31 cellular contexts compared by ENCODE assay signal in the genomic region with DNA sequence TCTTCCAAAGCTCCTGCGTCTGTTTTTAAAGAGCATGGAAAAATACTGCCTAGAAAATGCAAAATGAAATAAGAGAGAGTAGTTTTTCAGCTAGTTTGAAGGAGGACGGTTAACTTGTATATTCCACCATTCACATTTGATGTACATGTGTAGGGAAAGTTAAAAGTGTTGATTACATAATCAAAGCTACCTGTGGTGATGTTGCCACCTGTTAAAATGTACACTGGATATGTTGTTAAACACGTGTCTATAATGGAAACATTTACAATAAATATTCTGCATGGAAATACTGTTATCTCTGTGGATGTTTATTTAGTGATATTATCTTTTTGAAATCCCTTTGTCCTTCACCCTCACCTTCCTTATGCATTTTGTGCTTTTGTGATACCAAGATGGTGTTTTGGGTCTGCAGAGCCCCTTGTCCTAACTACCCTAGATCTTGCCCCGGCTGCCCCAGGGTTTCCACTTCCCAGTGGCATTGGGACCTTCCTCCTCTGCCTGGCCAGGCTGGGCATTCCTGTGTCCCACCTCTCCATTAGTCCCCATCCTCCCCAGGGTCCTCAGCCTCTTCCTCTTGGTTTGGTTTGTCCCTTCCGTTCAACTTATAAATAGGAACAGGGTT. TPM values are rescaled to one million over a fixed set of nuclear protein-coding genes. Genes with fewer than 3 reads are reported as not detected.
"Had no signal": no experiment of that assay in that cellular context is flagged by ENCODE, and none has a peak within 500 bp of the region (broad histone marks: within the 10 kb centered on the region; RNA-seq: fewer than 3 reads in every experiment).

No MANE protein-coding gene starts in this region.

- H3K4me3 ChIP-seq: hepatocyte, lung, ovary, sigmoid colon, spleen, suprapubic skin, thoracic aorta, tibial artery, upper lobe of right lung had no signal

- H3K27me3 ChIP-seq: ovary had no signal

- H3K4me2 ChIP-seq: hepatocyte had no signal

- H3K9me3 ChIP-seq: ovary, sigmoid colon, spleen, suprapubic skin, thoracic aorta, tibial artery, upper lobe of right lung had no signal

- H3K27ac ChIP-seq: hepatocyte, ovary, sigmoid colon, spleen, suprapubic skin, thoracic aorta, tibial artery, upper lobe of right lung had no signal

- H3K36me3 ChIP-seq: ovary, sigmoid colon, spleen, suprapubic skin, thoracic aorta, tibial artery, upper lobe of right lung had no signal

- H2AFZ ChIP-seq: hepatocyte had no signal

- FAIRE-seq: keratinocyte, small intestine, urothelium cell line had no signal

- H3K79me2 ChIP-seq: hepatocyte had no signal

- DNase-seq: kidney glomerular epithelial cell; left cardiac atrium; mesendoderm; naive B cell; ovary; right cardiac atrium; sigmoid colon; small intestine; spleen; stimulated activated CD4-positive, alpha-beta T cell treated with anti-CD3 and anti-CD28 coated beads, Interleukin-4, amount 100 ng/mL, for 24 hours; stimulated activated naive CD4-positive, alpha-beta T cell; tibial artery; trophoblast cell; upper lobe of right lung had no signal

- ATAC-seq: left cardiac atrium, left lobe of liver, right cardiac atrium, upper lobe of right lung had no signal

- H3K4me1 ChIP-seq: upper lobe of right lung had no signal

RNA-seq across cellular contexts. Expression of gene IGFBP1, which starts 5.2 kb away (rescaled TPM):
- total RNA-seq: left cardiac atrium; lower leg skin; lung; mesothelial cell of epicardium; mononuclear cell; natural killer cell treated with Interleukin-12 subunit alpha and Interleukin-12 subunit beta and Interleukin-15 and Interleukin-18, amount 100 ng/mL, for 72 hours; sigmoid colon; subcutaneous adipose tissue; thoracic aorta; upper lobe of right lung had no signal
- polyA plus RNA-seq: keratinocyte, neural cell, sigmoid colon, small intestine had no signal

RNA-seq across cellular contexts. Expression of gene CCDC201, which starts 20.6 kb away (rescaled TPM):
- total RNA-seq: hepatocyte; left cardiac atrium; left lobe of liver; lower leg skin; lung; mesothelial cell of epicardium; mononuclear cell; natural killer cell treated with Interleukin-12 subunit alpha and Interleukin-12 subunit beta and Interleukin-15 and Interleukin-18, amount 100 ng/mL, for 72 hours; omental fat pad; ovary; progenitor cell of endocrine pancreas; pulmonary artery endothelial cell; renal cortical epithelial cell; right cardiac atrium; sigmoid colon; spleen; subcutaneous adipose tissue; suprapubic skin; thoracic aorta; upper lobe of right lung had no signal
- polyA plus RNA-seq: hepatocyte, keratinocyte, lung, neural cell, right cardiac atrium, sigmoid colon, small intestine, spleen had no signal
